ENCODE assay signal across 1 cellular context in the genomic region with DNA sequence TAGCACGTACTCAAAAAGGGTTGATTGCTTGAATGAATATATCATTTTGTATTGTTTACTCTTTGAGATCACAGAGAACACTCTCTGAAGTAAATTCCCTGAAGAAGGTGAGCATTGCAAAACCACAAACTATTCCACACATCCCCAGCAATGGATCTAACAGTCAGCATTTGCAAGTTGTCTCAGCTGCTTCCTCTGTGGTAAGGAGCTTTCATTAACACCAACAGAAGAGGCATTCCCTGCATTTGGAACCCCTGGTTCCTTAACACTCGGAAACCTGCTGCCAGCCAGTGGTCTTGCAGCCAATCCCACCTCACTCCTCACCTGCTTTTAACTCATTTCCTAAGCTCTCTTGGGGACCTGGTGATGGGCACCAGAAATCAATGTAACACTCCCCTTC.
TF ChIP-seq lines count a peak whose summit lies in the region.

No MANE protein-coding gene starts in this region.

TF ChIP-seq in HepG2, 621 proteins besides CTCF, POLR2A, EP300 and RAD21 (continues in another document):
- TF ChIP-seq ZNF224 (CRISPR knock-in tag; IDR thresholded peaks at IDR 0.05) (no peak), PPARG (CRISPR knock-in tag; conservative IDR thresholded peaks at IDR 0.05) (no peak), ZNF10 (CRISPR knock-in tag; IDR thresholded peaks at IDR 0.05; ENCODE audit: borderline replicate concordance, low read depth) (no peak), NFRKB (IDR thresholded peaks at IDR 0.05) (no peak), ISL2 (CRISPR knock-in tag; IDR thresholded peaks at IDR 0.05) (peak; percentile 26; the same call in 1 of the 2 replicates), CEBPG (CRISPR knock-in tag; IDR thresholded peaks at IDR 0.05) (0 out of 2 replicates have a peak, but pooled peaks have one; percentile 29), ZNF552 (CRISPR knock-in tag; IDR thresholded peaks at IDR 0.05; ENCODE audit: borderline replicate concordance) (no peak), SOX5 (CRISPR knock-in tag; IDR thresholded peaks at IDR 0.05; ENCODE audit: borderline replicate concordance) (peak; percentile 43; the same call in 1 of the 2 replicates), PAWR (CRISPR knock-in tag; IDR thresholded peaks at IDR 0.05; ENCODE audit: borderline replicate concordance) (no peak), FOSL1 (CRISPR knock-in tag; IDR thresholded peaks at IDR 0.05; ENCODE audit: borderline replicate concordance) (no peak), GATA4 (IDR thresholded peaks at IDR 0.05; ENCODE audit: borderline replicate concordance, low read depth) (peak; percentile 44; the same call in 1 of the 2 replicates), SOX13 (IDR thresholded peaks at IDR 0.05) (no peak), SOX13 (CRISPR knock-in tag; conservative IDR thresholded peaks at IDR 0.05 in 1 of 2, IDR thresholded peaks at IDR 0.05 in 1 of 2) (peak in 1 of 2 experiments; percentile 38; a peak in 1 of 4 replicates), ZXDC (CRISPR knock-in tag; IDR thresholded peaks at IDR 0.05) (no peak), MTF2 (CRISPR knock-in tag; IDR thresholded peaks at IDR 0.05; ENCODE audit: borderline replicate concordance) (no peak), SALL1 (CRISPR knock-in tag; IDR thresholded peaks at IDR 0.05) (0 out of 2 replicates have a peak, but pooled peaks have one; percentile 9), UBTF (CRISPR knock-in tag; IDR thresholded peaks at IDR 0.05) (no peak), FOXP1 (IDR thresholded peaks at IDR 0.05) (no peak), FOXP1 (CRISPR knock-in tag; IDR thresholded peaks at IDR 0.05) (peak; percentile 31; the same call in 1 of the 2 replicates), ZNF362 (CRISPR knock-in tag; IDR thresholded peaks at IDR 0.05; ENCODE audit: borderline replicate concordance) (no peak), ETV5 (CRISPR knock-in tag; IDR thresholded peaks at IDR 0.05; ENCODE audit: borderline replicate concordance) (peak; percentile 38; the same call in 1 of the 2 replicates), BRD4 (CRISPR knock-in tag; IDR thresholded peaks at IDR 0.05) (no peak), BCL6 (CRISPR knock-in tag; IDR thresholded peaks at IDR 0.05) (peak; percentile 41; the same call in 1 of the 2 replicates), SNAPC2 (CRISPR knock-in tag; IDR thresholded peaks at IDR 0.05) (0 out of 2 replicates have a peak, but pooled peaks have one; percentile 59), HIVEP1 (CRISPR knock-in tag; IDR thresholded peaks at IDR 0.05) (no peak), ZFP36L2 (CRISPR knock-in tag; IDR thresholded peaks at IDR 0.05) (no peak), HMG20A (CRISPR knock-in tag; IDR thresholded peaks at IDR 0.05; ENCODE audit: borderline replicate concordance) (peak; percentile 70; the same call in 1 of the 2 replicates), HDAC2 (CRISPR knock-in tag; IDR thresholded peaks at IDR 0.05) (0 out of 2 replicates have a peak, but pooled peaks have one; percentile 6), ZUFSP (CRISPR knock-in tag; IDR thresholded peaks at IDR 0.05; ENCODE audit: borderline replicate concordance) (no peak), RNF219 (CRISPR knock-in tag; IDR thresholded peaks at IDR 0.05) (no peak), TEAD3 (CRISPR knock-in tag; optimal IDR thresholded peaks at IDR 0.05; ENCODE audit: borderline replicate concordance) (peak; percentile 39), PCBP2 (optimal IDR thresholded peaks at IDR 0.05; ENCODE audit: low read depth, low read length, poor library complexity, severe bottlenecking) (no peak), ARID5B (CRISPR knock-in tag; IDR thresholded peaks at IDR 0.05) (peak; percentile 72), SCMH1 (CRISPR knock-in tag; IDR thresholded peaks at IDR 0.05; ENCODE audit: borderline replicate concordance) (no peak), NR1H2 (CRISPR knock-in tag; IDR thresholded peaks at IDR 0.05; ENCODE audit: borderline replicate concordance, low read depth) (no peak), ZNF441 (CRISPR knock-in tag; IDR thresholded peaks at IDR 0.05; ENCODE audit: borderline replicate concordance) (no peak), MED1 (CRISPR knock-in tag; IDR thresholded peaks at IDR 0.05) (peak; percentile 75), TEAD2 (CRISPR knock-in tag; IDR thresholded peaks at IDR 0.05) (no peak)
- TF ChIP-seq, protein P1, sequence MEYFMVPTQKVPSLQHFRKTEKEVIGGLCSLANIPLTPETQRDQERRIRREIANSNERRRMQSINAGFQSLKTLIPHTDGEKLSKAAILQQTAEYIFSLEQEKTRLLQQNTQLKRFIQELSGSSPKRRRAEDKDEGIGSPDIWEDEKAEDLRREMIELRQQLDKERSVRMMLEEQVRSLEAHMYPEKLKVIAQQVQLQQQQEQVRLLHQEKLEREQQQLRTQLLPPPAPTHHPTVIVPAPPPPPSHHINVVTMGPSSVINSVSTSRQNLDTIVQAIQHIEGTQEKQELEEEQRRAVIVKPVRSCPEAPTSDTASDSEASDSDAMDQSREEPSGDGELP (IDR thresholded peaks at IDR 0.05; ENCODE audit: borderline replicate concordance, low read depth) = peak; percentile 43; the same call in 1 of the 2 replicates
- TF ChIP-seq, protein P2, sequence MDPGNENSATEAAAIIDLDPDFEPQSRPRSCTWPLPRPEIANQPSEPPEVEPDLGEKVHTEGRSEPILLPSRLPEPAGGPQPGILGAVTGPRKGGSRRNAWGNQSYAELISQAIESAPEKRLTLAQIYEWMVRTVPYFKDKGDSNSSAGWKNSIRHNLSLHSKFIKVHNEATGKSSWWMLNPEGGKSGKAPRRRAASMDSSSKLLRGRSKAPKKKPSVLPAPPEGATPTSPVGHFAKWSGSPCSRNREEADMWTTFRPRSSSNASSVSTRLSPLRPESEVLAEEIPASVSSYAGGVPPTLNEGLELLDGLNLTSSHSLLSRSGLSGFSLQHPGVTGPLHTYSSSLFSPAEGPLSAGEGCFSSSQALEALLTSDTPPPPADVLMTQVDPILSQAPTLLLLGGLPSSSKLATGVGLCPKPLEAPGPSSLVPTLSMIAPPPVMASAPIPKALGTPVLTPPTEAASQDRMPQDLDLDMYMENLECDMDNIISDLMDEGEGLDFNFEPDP (CRISPR knock-in tag; conservative IDR thresholded peaks at IDR 0.05) = 0 out of 2 replicates have a peak, but pooled peaks have one; percentile 39
- TF ChIP-seq, protein P3, sequence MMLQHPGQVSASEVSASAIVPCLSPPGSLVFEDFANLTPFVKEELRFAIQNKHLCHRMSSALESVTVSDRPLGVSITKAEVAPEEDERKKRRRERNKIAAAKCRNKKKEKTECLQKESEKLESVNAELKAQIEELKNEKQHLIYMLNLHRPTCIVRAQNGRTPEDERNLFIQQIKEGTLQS (CRISPR knock-in tag; IDR thresholded peaks at IDR 0.05) = no peak
- TF ChIP-seq, protein P4, sequence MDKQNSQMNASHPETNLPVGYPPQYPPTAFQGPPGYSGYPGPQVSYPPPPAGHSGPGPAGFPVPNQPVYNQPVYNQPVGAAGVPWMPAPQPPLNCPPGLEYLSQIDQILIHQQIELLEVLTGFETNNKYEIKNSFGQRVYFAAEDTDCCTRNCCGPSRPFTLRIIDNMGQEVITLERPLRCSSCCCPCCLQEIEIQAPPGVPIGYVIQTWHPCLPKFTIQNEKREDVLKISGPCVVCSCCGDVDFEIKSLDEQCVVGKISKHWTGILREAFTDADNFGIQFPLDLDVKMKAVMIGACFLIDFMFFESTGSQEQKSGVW (CRISPR knock-in tag; IDR thresholded peaks at IDR 0.05; ENCODE audit: borderline replicate concordance) = no peak
